14 cellular contexts compared by ENCODE assay signal in the genomic region with DNA sequence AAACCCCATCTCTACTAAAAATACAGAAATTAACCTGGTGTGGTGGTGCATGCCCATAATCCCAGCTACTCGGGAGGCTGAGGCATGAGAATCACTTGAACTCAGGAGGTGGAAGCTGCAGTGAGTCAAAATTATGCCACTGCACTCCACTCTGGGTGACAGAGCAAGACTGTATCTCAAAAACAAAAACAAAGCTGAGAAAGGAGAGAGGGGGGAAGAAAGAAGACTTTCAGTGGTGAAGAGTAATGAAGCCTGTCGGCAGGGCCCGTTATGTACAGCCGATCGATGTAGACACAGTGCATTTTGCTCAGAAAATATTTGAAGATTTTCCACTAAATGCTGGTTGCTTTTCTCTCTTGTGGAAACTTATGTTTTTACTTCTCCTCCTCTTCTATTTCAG. TPM values are rescaled to one million over a fixed set of nuclear protein-coding genes. Genes with fewer than 3 reads are reported as not detected.
A peak's percentile ranks its signal among the peaks of the same experiment; 100 is the strongest.
DNase-seq lines count a peak whose midpoint lies in the region; ATAC-seq and TF ChIP-seq lines count a peak whose summit lies in the region.
"Had no signal": no experiment of that assay in that cellular context is flagged by ENCODE, and none has a peak within 500 bp of the region (broad histone marks: within the 10 kb centered on the region; RNA-seq: fewer than 3 reads in every experiment).

No MANE protein-coding gene starts in this region.

- no peaks in the 10 kb centered on the region for H3K36me3 Mint-ChIP-seq in glutamatergic neuron (ENCODE audit: unreplicated experiment)

- H3K9me3 Mint-ChIP-seq in glutamatergic neuron (ENCODE audit: unreplicated experiment): no peaks in the 10 kb centered on the region
- H3K9me3 Mint-ChIP-seq: activated naive CD8-positive, alpha-beta T cell treated with anti-CD3 and anti-CD28 coated beads, Interleukin-2, amount 10 ng/mL, durations not matched to agents 7 days and 5 days had no signal

- ATAC-seq in GM19372 (IDR thresholded peaks at IDR 0.05; ENCODE audit: low read depth, unreplicated experiment): peak; percentile 84
- peak; percentile 42 for ATAC-seq in HG02588 (IDR thresholded peaks at IDR 0.05; ENCODE audit: unreplicated experiment)
- peak; percentile 83 for ATAC-seq in HG03460 (IDR thresholded peaks at IDR 0.05; ENCODE audit: unreplicated experiment)
- ATAC-seq in HG03457 (IDR thresholded peaks at IDR 0.05; ENCODE audit: unreplicated experiment): no peak
- no peak for ATAC-seq in HG03097 (IDR thresholded peaks at IDR 0.05; ENCODE audit: low FRiP score, unreplicated experiment)

- H3K27ac Mint-ChIP-seq in glutamatergic neuron (ENCODE audit: unreplicated experiment): no peak overlapping the region
- H3K27ac Mint-ChIP-seq: activated naive CD8-positive, alpha-beta T cell treated with anti-CD3 and anti-CD28 coated beads, Interleukin-2, amount 10 ng/mL, durations not matched to agents 7 days and 5 days; progenitor cell of endocrine pancreas had no signal

- peak; percentile 26 for DNase-seq in GM10266 (ENCODE audit: extremely low spot score)
- DNase-seq in glutamatergic neuron: no peak
- no peak for DNase-seq in erythroblast (lab: John Stamatoyannopoulos, UW)
- DNase-seq: activated naive CD8-positive, alpha-beta T cell treated with anti-CD3 and anti-CD28 coated beads, Interleukin-2, amount 10 ng/mL, durations not matched to agents 7 days and 5 days; activated T-cell treated with anti-CD3 and anti-CD28 coated beads for 4 hours; central memory CD4-positive, alpha-beta T cell; NCI-H1417 treated with DMSO at 0.1 percent for 48 hours; NCI-H524 had no signal

- H3K4me1 Mint-ChIP-seq in glutamatergic neuron (ENCODE audit: low read depth, unreplicated experiment): peaks cover 2% of the 10 kb centered on the region

- no peak for TF ChIP-seq POLR2A in erythroblast (IDR thresholded peaks at IDR 0.05; ENCODE audit: low read length)

- no peaks in the 10 kb centered on the region for H3K27me3 Mint-ChIP-seq in glutamatergic neuron (ENCODE audit: unreplicated experiment)
- H3K27me3 Mint-ChIP-seq: activated naive CD8-positive, alpha-beta T cell treated with anti-CD3 and anti-CD28 coated beads, Interleukin-2, amount 10 ng/mL, durations not matched to agents 7 days and 5 days; progenitor cell of endocrine pancreas had no signal

- no peak for TF ChIP-seq CTCF in GM10266 (IDR thresholded peaks at IDR 0.05; ENCODE audit: control insufficient read depth, insufficient read depth, low read depth, missing control alignments)
- TF ChIP-seq CTCF in glutamatergic neuron (IDR thresholded peaks at IDR 0.05; ENCODE audit: partially characterized antibody, unreplicated experiment): no peak

- no peak overlapping the region for H3K4me3 Mint-ChIP-seq in glutamatergic neuron (ENCODE audit: unreplicated experiment)
- H3K4me3 Mint-ChIP-seq: activated naive CD8-positive, alpha-beta T cell treated with anti-CD3 and anti-CD28 coated beads, Interleukin-2, amount 10 ng/mL, durations not matched to agents 7 days and 5 days had no signal

RNA-seq across cellular contexts. Expression of a gene that starts 13.8 kb away (rescaled TPM):
- total RNA-seq in glutamatergic neuron (ENCODE audit: unreplicated experiment): 60.5 TPM

Comparison
In these comparisons a context has a peak if more than half of its experiments do, and no peak if none do; other contexts are left out.
1. ATAC-seq: peak in GM19372 (single experiment), HG02588 (single experiment) and HG03460 (single experiment); none in HG03457 (single experiment) and HG03097 (single experiment).